Comparison of ENCODE assay signal across 9 cellular contexts in genomic region chr4:10983274-10983673, GRCh38.
DNase-seq lines count a peak whose midpoint lies in the region; ATAC-seq and FAIRE-seq lines count a peak whose summit lies in the region.
"Had no signal": no experiment of that assay in that cellular context is flagged by ENCODE, and none has a peak within 500 bp of the region (broad histone marks: within the 10 kb centered on the region; RNA-seq: fewer than 3 reads in every experiment).

No MANE protein-coding gene starts in this region.

- ATAC-seq in GM18511 (IDR thresholded peaks at IDR 0.05; ENCODE audit: unreplicated experiment): peak; percentile 76
- ATAC-seq in GM21526 (IDR thresholded peaks at IDR 0.05; ENCODE audit: low FRiP score, unreplicated experiment): peak; percentile 88

- FAIRE-seq in islet of Langerhans (lab: Jason Lieb, UNC): peak; percentile 96

- DNase-seq in NAMALWA (ENCODE audit: low spot score): peak; percentile 65
- DNase-seq in HPDE6-E6E7 (ENCODE audit: extremely low spot score): no peak
- no peak for DNase-seq in amniotic stem cell (lab: John Stamatoyannopoulos, UW)
- no peak for DNase-seq in DMS114 treated with DMSO at 0.1 percent for 48 hours (lab: John Stamatoyannopoulos, UW; ENCODE audit: unreplicated experiment)
- DNase-seq: activated gamma-delta T cell treated with Interleukin-2 at 50 U/mL for 16 hours, dorsolateral prefrontal cortex had no signal
